1 cellular context compared by ENCODE assay signal in the genomic region with DNA sequence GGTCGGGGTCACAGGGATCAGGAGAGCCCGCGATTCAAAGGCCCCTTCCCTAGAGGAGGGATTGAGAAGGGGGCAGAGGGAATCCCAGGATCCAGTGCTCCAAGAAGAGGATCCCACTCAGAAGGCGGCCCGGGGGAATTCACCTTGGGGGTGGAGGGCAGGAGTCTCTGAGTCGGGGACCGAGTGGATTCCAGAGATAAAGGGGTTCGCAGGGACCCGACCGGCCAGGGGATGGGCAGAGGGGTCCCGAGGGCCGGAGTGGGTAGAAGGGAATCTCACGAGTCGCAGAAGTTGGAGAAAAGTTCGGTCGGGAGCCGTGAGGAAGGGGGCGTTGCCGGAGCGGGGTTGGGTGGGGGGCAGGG.
TF ChIP-seq lines count a peak whose summit lies in the region.

No MANE protein-coding gene starts in this region.

TF ChIP-seq in endothelial cell of umbilical vein, 7 proteins besides CTCF, POLR2A, EP300 and RAD21:
- TF ChIP-seq POLR2AphosphoS5 (IDR thresholded peaks at IDR 0.05; ENCODE audit: insufficient read depth, low read depth, low read length) (no peak), GATA2 (IDR thresholded peaks at IDR 0.05; ENCODE audit: insufficient read depth, insufficient read length, low read depth, low read length) (no peak), EZH2 (IDR thresholded peaks at IDR 0.05; ENCODE audit: borderline replicate concordance, low read depth, low read length, severe bottlenecking) (no peak), MYC (IDR thresholded peaks at IDR 0.05; ENCODE audit: low read depth, low read length) (no peak), JUN (IDR thresholded peaks at IDR 0.05; ENCODE audit: borderline replicate concordance, insufficient read depth, insufficient read length, low read depth) (no peak), FOS (IDR thresholded peaks at IDR 0.05; ENCODE audit: borderline replicate concordance, insufficient read depth, low read length) (no peak), MAX (IDR thresholded peaks at IDR 0.05; ENCODE audit: insufficient read depth, insufficient read length) (no peak)
